Comparison of ENCODE assay signal across 8 cellular contexts in genomic region chr12:57590892-57591566, GRCh38. TPM values are rescaled to one million over a fixed set of nuclear protein-coding genes. Genes with fewer than 3 reads are reported as not detected.
DNase-seq lines count a peak whose midpoint lies in the region; TF ChIP-seq lines count a peak whose summit lies in the region.

TSS of gene PIP4K2C (plus strand) at chr12:57591192. CDS start at chr12:57591290, 98 bp downstream.

- H3K9me3 Mint-ChIP-seq in activated naive CD4-positive, alpha-beta T cell treated with anti-CD3 and anti-CD28 coated beads, Interleukin-2, amount 10 ng/mL, durations not matched to agents 7 days and 5 days: no peaks in the 10 kb centered on the region

- H3K36me3 ChIP-seq in H7 (replicated peaks; ENCODE audit: control insufficient read depth, insufficient read depth, low read length) (no peaks in the 10 kb centered on the region; the same call in 1 of the 2 replicates), MG63 (no peaks in the 10 kb centered on the region), SK-N-MC (ENCODE audit: insufficient read depth, low read length) (no peaks in the 10 kb centered on the region; the same call in 1 of the 2 replicates), suprapubic skin (peaks cover 16% of the 10 kb centered on the region)

- peaks cover 25% of the 10 kb centered on the region for H3K4me1 Mint-ChIP-seq in activated naive CD4-positive, alpha-beta T cell treated with anti-CD3 and anti-CD28 coated beads, Interleukin-2, amount 10 ng/mL, durations not matched to agents 7 days and 5 days

- DNase-seq in GDM1 (lab: John Stamatoyannopoulos, UW) (peak; percentile 25), H7 (peak; percentile 98), MG63 (peak; percentile 66), SK-N-MC (ENCODE audit: low read depth, low spot score) (no peak), globus pallidus (ENCODE audit: low spot score) (peak; percentile 74), occipital lobe (lab: John Stamatoyannopoulos, UW) (peak; percentile 73), suprapubic skin (ENCODE audit: low spot score in 2 of 2) (peak; percentile 78 to 85)
- DNase-seq in activated naive CD4-positive, alpha-beta T cell treated with anti-CD3 and anti-CD28 coated beads, Interleukin-2, amount 10 ng/mL, durations not matched to agents 7 days and 5 days: peak; percentile 89

- H3K27me3 ChIP-seq in H7 (ENCODE audit: control insufficient read depth, insufficient read depth, low read length) (peaks cover 6% of the 10 kb centered on the region), MG63 (no peaks in the 10 kb centered on the region; the same call in 1 of the 2 replicates), suprapubic skin (peaks cover 7% of the 10 kb centered on the region)

- peak within 1 kb of the TSS; percentile 92 for H3K4me3 ChIP-seq in H7 (ENCODE audit: insufficient read depth, low read depth, low read length)
- peak within 1 kb of the TSS; percentile 80 for H3K4me3 ChIP-seq in MG63
- H3K4me3 ChIP-seq in SK-N-MC: peak within 1 kb of the TSS; percentile 91
- H3K4me3 ChIP-seq in suprapubic skin: peak within 1 kb of the TSS; percentile 82

- H3K27ac ChIP-seq in SK-N-MC: no peak within 1 kb of the TSS
- H3K27ac ChIP-seq in suprapubic skin: peak within 1 kb of the TSS; percentile 65

- no peak for TF ChIP-seq POLR2A in suprapubic skin (IDR thresholded peaks at IDR 0.05)

- peak within 1 kb of the TSS; percentile 83 for H3K4me3 Mint-ChIP-seq in activated naive CD4-positive, alpha-beta T cell treated with anti-CD3 and anti-CD28 coated beads, Interleukin-2, amount 10 ng/mL, durations not matched to agents 7 days and 5 days

- H3K9me3 ChIP-seq in MG63 (no peaks in the 10 kb centered on the region), SK-N-MC (ENCODE audit: low read depth, low read length) (no peaks in the 10 kb centered on the region), suprapubic skin (no peaks in the 10 kb centered on the region)

- WGBS in suprapubic skin: under 1% methylated on average over 22 of the region's 61 CpGs

- no peaks in the 10 kb centered on the region for H3K27me3 Mint-ChIP-seq in activated naive CD4-positive, alpha-beta T cell treated with anti-CD3 and anti-CD28 coated beads, Interleukin-2, amount 10 ng/mL, durations not matched to agents 7 days and 5 days

- peaks cover 14% of the 10 kb centered on the region for H3K36me3 Mint-ChIP-seq in activated naive CD4-positive, alpha-beta T cell treated with anti-CD3 and anti-CD28 coated beads, Interleukin-2, amount 10 ng/mL, durations not matched to agents 7 days and 5 days

- CTCF ChIA-PET in activated naive CD4-positive, alpha-beta T cell treated with anti-CD3 and anti-CD28 coated beads, Interleukin-2, amount 10 ng/mL, durations not matched to agents 7 days and 5 days (lab: Charles Lee): interaction anchor here (1.3 to 4.8 kb wide), 4 partner anchors 8 to 132 kb away, joined by 3 to 26 read pairs (median 6); partner anchors contain the start of gene B4GALNT1

- no peak for TF ChIP-seq EP300 in suprapubic skin (IDR thresholded peaks at IDR 0.05)

- peak within 1 kb of the TSS; percentile 73 for H3K27ac Mint-ChIP-seq in activated naive CD4-positive, alpha-beta T cell treated with anti-CD3 and anti-CD28 coated beads, Interleukin-2, amount 10 ng/mL, durations not matched to agents 7 days and 5 days

- TF ChIP-seq CTCF in suprapubic skin (IDR thresholded peaks at IDR 0.05): no peak

- peak within 1 kb of the TSS; percentile 79 for H3K9ac ChIP-seq in SK-N-MC (ENCODE audit: insufficient read length)

- H3K4me1 ChIP-seq in suprapubic skin: peaks cover 27% of the 10 kb centered on the region

RNA-seq across cellular contexts. Expression of gene PIP4K2C, which starts in this region (rescaled TPM):
- 26.0 and 26.3 TPM in 2 replicates for total RNA-seq in H7 (2014; rRNA removed; shearing (Covaris generic))
- 16.3 and 98.3 TPM in 2 replicates for total RNA-seq in MG63 (2014; rRNA removed; shearing (Covaris generic); ENCODE audit: low replicate concordance)
- total RNA-seq in occipital lobe (13.6 TPM), suprapubic skin (10 to 100 TPM; 36.9 to 68.9 (median 51.5) TPM)
